Comparison of ENCODE assay signal across 1 cellular context in genomic region chr12:11981174-11981733, GRCh38.
TF ChIP-seq lines count a peak whose summit lies in the region.

No MANE protein-coding gene starts in this region.

TF ChIP-seq in HepG2, 621 proteins besides CTCF, POLR2A, EP300 and RAD21 (continued from another document):
- no peak for TF ChIP-seq MXD1 (CRISPR knock-in tag; IDR thresholded peaks at IDR 0.05)
